Comparison of ENCODE assay signal across 8 cellular contexts in genomic region chr2:75646090-75646582, GRCh38. TPM values are rescaled to one million over a fixed set of nuclear protein-coding genes. Genes with fewer than 3 reads are reported as not detected.
DNase-seq lines count a peak whose midpoint lies in the region; ATAC-seq and TF ChIP-seq lines count a peak whose summit lies in the region.

No MANE protein-coding gene starts in this region.

- H3K27ac Mint-ChIP-seq in activated CD8-positive, alpha-beta T cell treated with anti-CD3 and anti-CD28 coated beads for 36 hours: peak overlapping the region; percentile 79

- H3K9me3 Mint-ChIP-seq in activated CD8-positive, alpha-beta T cell treated with anti-CD3 and anti-CD28 coated beads for 36 hours: no peaks in the 10 kb centered on the region

- H4K20me1 ChIP-seq in BLaER1 treated with 17β-estradiol and CSF1 and Interleukin-3, amounts not matched to agents 10 nM and 100 nM: peaks cover 0 to 16% (median 0%) of the 10 kb centered on the region in 11 experiments; a peak in 4 of 22 replicates

- POLR2A ChIA-PET in activated CD8-positive, alpha-beta T cell treated with anti-CD3 and anti-CD28 coated beads for 36 hours (lab: Charles Lee): interaction anchor here (0.8 to 2.4 kb wide), 4 partner anchors 11 to 64 kb away, joined by 3 to 5 read pairs (median 3); partner anchors contain the start of gene GCFC2

- H3K36me3 Mint-ChIP-seq in activated CD8-positive, alpha-beta T cell treated with anti-CD3 and anti-CD28 coated beads for 36 hours (ENCODE audit: low read depth): peaks cover 31% of the 10 kb centered on the region

- intact Hi-C loops in activated CD8-positive, alpha-beta T cell treated with anti-CD3 and anti-CD28 coated beads for 36 hours (cut with micrococcal nuclease): no loop called here

- peak overlapping the region; percentile 86 to 97 (median 90); a peak in 19 of 20 replicates for H3K4me3 ChIP-seq in BLaER1 treated with 17β-estradiol and CSF1 and Interleukin-3, amounts not matched to agents 10 nM and 100 nM
- H3K4me3 ChIP-seq in iPS-18a (ENCODE audit: low read length): peak overlapping the region; percentile 96

- peak; percentile 5 for DNase-seq in activated CD8-positive, alpha-beta T cell treated with anti-CD3 and anti-CD28 coated beads for 36 hours
- DNase-seq in NCI-H69 (lab: John Stamatoyannopoulos, UW): no peak
- no peak for DNase-seq in SK-N-DZ (ENCODE audit: low spot score)
- DNase-seq in NCI-H345 (lab: John Stamatoyannopoulos, UW): no peak

- peak overlapping the region; percentile 91 for H3K4me3 Mint-ChIP-seq in activated CD8-positive, alpha-beta T cell treated with anti-CD3 and anti-CD28 coated beads for 36 hours

- no peaks in the 10 kb centered on the region for H3K27me3 ChIP-seq in BLaER1 treated with 17β-estradiol and CSF1 and Interleukin-3, amounts not matched to agents 10 nM and 100 nM
- no peaks in the 10 kb centered on the region for H3K27me3 ChIP-seq in iPS-18a (ENCODE audit: control insufficient read depth, insufficient read depth, low read length)

- peaks cover 0 to 9% (median 0%) of the 10 kb centered on the region in 11 experiments; a peak in 3 of 22 replicates for H3K9me3 ChIP-seq in BLaER1 treated with 17β-estradiol and CSF1 and Interleukin-3, amounts not matched to agents 10 nM and 100 nM (replicated peaks in 1 of 11)
- H3K9me3 ChIP-seq in iPS-18a (ENCODE audit: control insufficient read depth, low read depth, low read length): no peaks in the 10 kb centered on the region

- ATAC-seq in GM21737 (IDR thresholded peaks at IDR 0.05; ENCODE audit: unreplicated experiment): peak; percentile 5
- ATAC-seq in activated CD8-positive, alpha-beta T cell treated with anti-CD3 and anti-CD28 coated beads for 36 hours: peak; percentile 14

- H3K9ac ChIP-seq in BLaER1 treated with 17β-estradiol and CSF1 and Interleukin-3, amounts not matched to agents 10 nM and 100 nM: peak overlapping the region; percentile 86 to 93 (median 91); a peak in 18 of 22 replicates
- H3K9ac ChIP-seq in iPS-18a (ENCODE audit: low read length): peak overlapping the region; percentile 96

- no peak for TF ChIP-seq CTCF in activated CD8-positive, alpha-beta T cell treated with anti-CD3 and anti-CD28 coated beads for 36 hours (IDR thresholded peaks at IDR 0.05)

- H3K36me3 ChIP-seq in BLaER1 treated with 17β-estradiol and CSF1 and Interleukin-3, amounts not matched to agents 10 nM and 100 nM: peaks cover 17 to 34% (median 29%) of the 10 kb centered on the region in 11 experiments
- peaks cover 24% of the 10 kb centered on the region for H3K36me3 ChIP-seq in iPS-18a (ENCODE audit: control insufficient read depth, low read depth, low read length)

- no peaks in the 10 kb centered on the region for H3K27me3 Mint-ChIP-seq in activated CD8-positive, alpha-beta T cell treated with anti-CD3 and anti-CD28 coated beads for 36 hours

- H3K4me1 Mint-ChIP-seq in activated CD8-positive, alpha-beta T cell treated with anti-CD3 and anti-CD28 coated beads for 36 hours (ENCODE audit: low read depth): peaks cover 25% of the 10 kb centered on the region

- CTCF ChIA-PET in activated CD8-positive, alpha-beta T cell treated with anti-CD3 and anti-CD28 coated beads for 36 hours (lab: Charles Lee): interaction anchor here (0.5 to 5.1 kb wide), 6 partner anchors 11 to 186 kb away, joined by 3 to 34 read pairs (median 10); partner anchors contain the start of gene GCFC2

- peaks cover 4 to 18% (median 9%) of the 10 kb centered on the region in 10 experiments; a peak in 13 of 20 replicates for H3K4me1 ChIP-seq in BLaER1 treated with 17β-estradiol and CSF1 and Interleukin-3, amounts not matched to agents 10 nM and 100 nM
- peaks cover 4% of the 10 kb centered on the region for H3K4me1 ChIP-seq in iPS-18a (ENCODE audit: control insufficient read depth, low read depth, low read length)

- H3K27ac ChIP-seq in BLaER1 treated with 17β-estradiol and CSF1 and Interleukin-3, amounts not matched to agents 10 nM and 100 nM: peak overlapping the region; percentile 72 to 91 (median 86); a peak in 21 of 22 replicates
- H3K27ac ChIP-seq in iPS-18a (ENCODE audit: low read length) (peak overlapping the region; percentile 77), temporal lobe (ENCODE audit: low read depth, low read length) (peak overlapping the region; percentile 80)

- peak overlapping the region; percentile 19 to 88 (median 80); a peak in 19 of 22 replicates for H3K4me2 ChIP-seq in BLaER1 treated with 17β-estradiol and CSF1 and Interleukin-3, amounts not matched to agents 10 nM and 100 nM

RNA-seq across cellular contexts. Expression of gene MRPL19, which starts 0.4 kb away (rescaled TPM):
- total RNA-seq in activated CD8-positive, alpha-beta T cell treated with anti-CD3 and anti-CD28 coated beads for 36 hours: 10 to 100 TPM; 64.3 to 75.4 TPM
- total RNA-seq in temporal lobe: 30.0 TPM
- polyA plus RNA-seq in SK-N-DZ (2014; cell fraction: cytosol; rRNA removed): 43.6 and 57.3 TPM in 2 replicates
- 25.4 and 37.1 TPM in 2 replicates for polyA plus RNA-seq in SK-N-DZ (2014; cell fraction: nucleus; rRNA removed)
